Comparison of ENCODE assay signal across 8 cellular contexts in genomic region chr12:121789800-121790748, GRCh38. TPM values are rescaled to one million over a fixed set of nuclear protein-coding genes. Genes with fewer than 3 reads are reported as not detected.
DNase-seq lines count a peak whose midpoint lies in the region; ATAC-seq and TF ChIP-seq lines count a peak whose summit lies in the region.

No MANE protein-coding gene starts in this region.

- H3K4me3 ChIP-seq in PC-3 (ENCODE audit: low read length) (peak overlapping the region; percentile 55), left lung (peak overlapping the region in 1 of 2 donors; percentile 18)

- no peaks in the 10 kb centered on the region for H3F3A ChIP-seq in PC-3 (ENCODE audit: low read length, unreplicated experiment)

- POLR2A ChIA-PET in PC-3 (lab: Charles Lee; ENCODE audit: unreplicated experiment): no interaction called here

- H3K4me1 ChIP-seq in PC-3 (ENCODE audit: insufficient read depth, low read length) (peaks cover 75% of the 10 kb centered on the region), left lung (peaks cover 11 to 89% of the 10 kb centered on the region in 2 donors)

- peaks cover 14% of the 10 kb centered on the region; the same call in 1 of the 2 replicates for H3K36me3 ChIP-seq in PC-3 (ENCODE audit: low read depth, low read length)
- H3K36me3 ChIP-seq in left lung: no peaks in the 10 kb centered on the region

- BruUV-seq in PC-3 (replicated peaks; lab: Mats Ljungman, UMichigan): TSS peak; percentile 4

- peaks cover 58% of the 10 kb centered on the region for H3K4me1 Mint-ChIP-seq in activated T-helper 2 cell treated with anti-CD3 and anti-CD28 coated beads, Interferon-gamma antibody, Interleukin-2, Interleukin-4, amounts not matched to agents 10 μg/mL and 5 μg/mL and 100 μg/mL, durations not matched to agents 14 hours and 24 hours and 36 hours (ENCODE audit: low read depth)

- H4K20me1 ChIP-seq in PC-3 (ENCODE audit: low read length): 0 out of 2 replicates have a peak, but pooled peaks cover 3% of the 10 kb centered on the region

- no peak for TF ChIP-seq CTCF in GM10266 (IDR thresholded peaks at IDR 0.05; ENCODE audit: control insufficient read depth, insufficient read depth, low read depth, missing control alignments)
- no peak for TF ChIP-seq CTCF in PC-3 (conservative IDR thresholded peaks at IDR 0.05; ENCODE audit: low read depth, low read length)
- no peak for TF ChIP-seq CTCF in left lung (IDR thresholded peaks at IDR 0.05)

- H3K27ac Mint-ChIP-seq in activated T-helper 2 cell treated with anti-CD3 and anti-CD28 coated beads, Interferon-gamma antibody, Interleukin-2, Interleukin-4, amounts not matched to agents 10 μg/mL and 5 μg/mL and 100 μg/mL, durations not matched to agents 14 hours and 24 hours and 36 hours: peak overlapping the region; percentile 98

- H3K4me2 ChIP-seq in PC-3 (ENCODE audit: low read length): peak overlapping the region; percentile 93

- H3K4me3 Mint-ChIP-seq in activated T-helper 2 cell treated with anti-CD3 and anti-CD28 coated beads, Interferon-gamma antibody, Interleukin-2, Interleukin-4, amounts not matched to agents 10 μg/mL and 5 μg/mL and 100 μg/mL, durations not matched to agents 14 hours and 24 hours and 36 hours (ENCODE audit: low read depth): peak overlapping the region; percentile 88

- H3K9me3 Mint-ChIP-seq in activated T-helper 2 cell treated with anti-CD3 and anti-CD28 coated beads, Interferon-gamma antibody, Interleukin-2, Interleukin-4, amounts not matched to agents 10 μg/mL and 5 μg/mL and 100 μg/mL, durations not matched to agents 14 hours and 24 hours and 36 hours: no peaks in the 10 kb centered on the region

- peak overlapping the region; percentile 96 for H3K27ac ChIP-seq in PC-3 (ENCODE audit: low read length)
- H3K27ac ChIP-seq in left lung: peak overlapping the region; percentile 46 to 100

- ATAC-seq in HG02678 (IDR thresholded peaks at IDR 0.05; ENCODE audit: unreplicated experiment): peak; percentile 45
- ATAC-seq in PC-3: peak; percentile 7
- no peak for ATAC-seq in left lung

- H3K79me2 ChIP-seq in PC-3 (ENCODE audit: low read length): peaks cover 78% of the 10 kb centered on the region

- H3K9ac ChIP-seq in PC-3 (ENCODE audit: low read length): peak overlapping the region; percentile 94

- no peaks in the 10 kb centered on the region for H3K27me3 Mint-ChIP-seq in activated T-helper 2 cell treated with anti-CD3 and anti-CD28 coated beads, Interferon-gamma antibody, Interleukin-2, Interleukin-4, amounts not matched to agents 10 μg/mL and 5 μg/mL and 100 μg/mL, durations not matched to agents 14 hours and 24 hours and 36 hours (ENCODE audit: low read depth)

- H2AFZ ChIP-seq in PC-3 (ENCODE audit: low read length): no peak overlapping the region

- H3K27me3 ChIP-seq in PC-3 (ENCODE audit: low read length) (no peaks in the 10 kb centered on the region), left lung (no peaks in the 10 kb centered on the region)

- peaks cover 58% of the 10 kb centered on the region for H3K36me3 Mint-ChIP-seq in activated T-helper 2 cell treated with anti-CD3 and anti-CD28 coated beads, Interferon-gamma antibody, Interleukin-2, Interleukin-4, amounts not matched to agents 10 μg/mL and 5 μg/mL and 100 μg/mL, durations not matched to agents 14 hours and 24 hours and 36 hours (ENCODE audit: low read depth)

- H3K9me2 ChIP-seq in PC-3 (replicated peaks; ENCODE audit: low read length): no peaks in the 10 kb centered on the region

- H3K9me3 ChIP-seq in PC-3 (ENCODE audit: low read length): no peaks in the 10 kb centered on the region
- H3K9me3 ChIP-seq in left lung: no peaks in the 10 kb centered on the region

- DNase-seq in GM10266 (ENCODE audit: extremely low spot score) (peak; percentile 82), PC-3 (peak; percentile 87), left lung (peak; percentile 86 to 95), AG08395 (ENCODE audit: low spot score) (no peak), HCEC 1CT (no peak)
- DNase-seq in activated T-helper 2 cell treated with anti-CD3 and anti-CD28 coated beads, Interferon-gamma antibody, Interleukin-2, Interleukin-4, amounts not matched to agents 10 μg/mL and 5 μg/mL and 100 μg/mL, durations not matched to agents 14 hours and 24 hours and 36 hours (ENCODE audit: low spot score): peak; percentile 93
- peak; percentile 90 to 92 for DNase-seq in stimulated activated CD8-positive, alpha-beta memory T cell treated with anti-CD3 and anti-CD28 coated beads, Interleukin-2, amount 100 ng/mL, for 1 hour (ENCODE audit: low read depth in 2 of 2)

- intact Hi-C loops in PC-3 (cut with micrococcal nuclease): loop anchor here (5.0 to 10.0 kb wide), 3 partner anchors 78 to 235 kb away; partner anchors contain the start of genes BCL7A, ORAI1 and TMEM120B
- intact Hi-C loops in activated T-helper 2 cell treated with anti-CD3 and anti-CD28 coated beads, Interferon-gamma antibody, Interleukin-2, Interleukin-4, amounts not matched to agents 10 μg/mL and 5 μg/mL and 100 μg/mL, durations not matched to agents 14 hours and 24 hours and 36 hours (cut with micrococcal nuclease): loop anchor here (5.0 to 10.0 kb wide), 3 partner anchors 78 to 375 kb away; partner anchors contain the start of genes ORAI1 and TMEM120B
- intact Hi-C loops in left lung (cut with DNase I): loop anchor here in 1 of 2 donors (10.0 kb wide), 1 partner anchor 95 kb away; the partner anchor contains the start of gene PSMD9

- CTCF ChIA-PET in PC-3 (lab: Charles Lee): interaction anchor here (0.5 kb wide), 1 partner anchor 53 kb away, joined by 15 read pairs; no protein-coding TSS in a partner anchor

RNA-seq across cellular contexts. Expression of gene RHOF, which starts 3.4 kb away (rescaled TPM):
- total RNA-seq in PC-3 (2014; rRNA removed) (232 TPM in 2 replicates), left lung (10 to 100 TPM; 37.6 to 48.3 TPM)
- 115 and 119 TPM in 2 replicates for total RNA-seq in activated T-helper 2 cell treated with anti-CD3 and anti-CD28 coated beads, Interferon-gamma antibody, Interleukin-2, Interleukin-4, amounts not matched to agents 10 μg/mL and 5 μg/mL and 100 μg/mL, durations not matched to agents 14 hours and 24 hours and 36 hours

RNA-seq across cellular contexts. Expression of gene SETD1B, which starts 13.7 kb away (rescaled TPM):
- total RNA-seq in PC-3 (2014; rRNA removed): 7.5 and 13.0 TPM in 2 replicates
- total RNA-seq in activated T-helper 2 cell treated with anti-CD3 and anti-CD28 coated beads, Interferon-gamma antibody, Interleukin-2, Interleukin-4, amounts not matched to agents 10 μg/mL and 5 μg/mL and 100 μg/mL, durations not matched to agents 14 hours and 24 hours and 36 hours: 23.3 and 24.0 TPM in 2 replicates
- 10 to 100 TPM; 18.9 to 23.4 TPM for total RNA-seq in left lung

Comparison
In these comparisons a context has a peak if more than half of its experiments do, and no peak if none do; other contexts are left out.
1. DNase-seq: peak in GM10266 (single experiment), PC-3 (single experiment), activated T-helper 2 cell treated with anti-CD3 and anti-CD28 coated beads, Interferon-gamma antibody, Interleukin-2, Interleukin-4, amounts not matched to agents 10 μg/mL and 5 μg/mL and 100 μg/mL, durations not matched to agents 14 hours and 24 hours and 36 hours (single experiment), left lung (2 of 2) and stimulated activated CD8-positive, alpha-beta memory T cell treated with anti-CD3 and anti-CD28 coated beads, Interleukin-2, amount 100 ng/mL, for 1 hour (2 of 2); none in AG08395 (single experiment) and HCEC 1CT (single experiment).